ENCODE assay signal across 8 cellular contexts in the genomic region with DNA sequence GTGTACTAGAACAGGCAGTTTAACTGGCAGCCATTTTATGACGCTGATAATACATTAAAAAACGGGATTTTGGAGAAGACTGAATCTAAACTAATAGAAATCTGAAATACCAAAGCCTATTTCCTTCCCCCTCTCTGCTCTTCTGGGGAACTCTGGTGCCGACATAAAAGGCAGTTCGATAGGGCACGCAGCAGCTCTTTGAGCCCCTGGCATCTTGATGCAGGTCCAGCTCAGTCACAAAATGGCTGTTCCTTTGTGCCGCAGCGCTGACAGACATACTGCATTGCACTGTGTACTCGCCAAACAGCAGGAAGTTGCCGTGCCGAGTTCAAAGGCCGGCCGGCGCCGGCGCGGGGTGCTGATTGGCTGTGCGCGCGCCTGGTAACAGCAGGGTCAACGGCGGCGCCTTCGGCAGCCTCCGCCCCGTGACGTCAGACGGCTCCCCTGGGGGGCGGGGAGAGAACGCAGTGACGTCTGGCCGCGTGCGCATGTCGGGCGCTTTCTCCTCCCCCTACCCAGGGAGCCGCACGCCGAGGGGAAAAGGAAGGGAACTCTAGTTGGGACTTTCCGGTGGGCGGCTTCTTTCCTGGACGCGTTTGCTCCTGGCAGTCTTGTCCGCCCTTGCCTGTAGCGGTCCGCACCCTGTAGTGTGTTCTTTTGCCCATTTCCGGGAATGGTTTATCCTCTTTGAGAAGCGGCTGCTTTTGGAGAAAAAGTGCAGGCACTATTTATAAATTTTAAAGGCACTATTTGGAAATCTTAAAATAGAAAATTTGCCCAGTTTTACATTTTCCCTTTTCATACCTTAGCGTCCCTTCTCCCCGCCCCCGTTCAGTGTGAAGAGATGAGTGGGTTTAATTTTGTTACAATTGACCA. TPM values are rescaled to one million over a fixed set of nuclear protein-coding genes. Genes with fewer than 3 reads are reported as not detected.
DNase-seq lines count a peak whose midpoint lies in the region; ATAC-seq and TF ChIP-seq lines count a peak whose summit lies in the region.

No MANE protein-coding gene starts in this region.

- peak; percentile 83 for ATAC-seq in RWPE2 (ENCODE audit: low read depth)
- ATAC-seq in natural killer cell treated with Interleukin-12 subunit alpha and Interleukin-12 subunit beta and Interleukin-15 and Interleukin-18, amount 100 ng/mL, for 72 hours = peak; percentile 95 to 96

- H3K27me3 ChIP-seq in H7 (ENCODE audit: control insufficient read depth, insufficient read depth, low read length) (no peaks in the 10 kb centered on the region), Loucy (ENCODE audit: insufficient read depth, low read length, poor library complexity, severe bottlenecking) (peaks cover 6% of the 10 kb centered on the region), RWPE2 (ENCODE audit: insufficient read depth, poor library complexity, severe bottlenecking) (no peaks in the 10 kb centered on the region)

- peak overlapping the region; percentile 95 for H3K4me3 Mint-ChIP-seq in natural killer cell treated with Interleukin-12 subunit alpha and Interleukin-12 subunit beta and Interleukin-15 and Interleukin-18, amount 100 ng/mL, for 72 hours

- H3K4me3 ChIP-seq in H7 (ENCODE audit: insufficient read depth, low read depth, low read length) (peak overlapping the region; percentile 57), Loucy (ENCODE audit: low read length, poor library complexity, severe bottlenecking) (peak overlapping the region; percentile 92), RWPE2 (ENCODE audit: severe bottlenecking) (peak overlapping the region; percentile 73), fibroblast of pulmonary artery (replicated peaks; ENCODE audit: low read depth, low read length) (peak overlapping the region; percentile 82)

- peaks cover 34% of the 10 kb centered on the region for H3K36me3 Mint-ChIP-seq in natural killer cell treated with Interleukin-12 subunit alpha and Interleukin-12 subunit beta and Interleukin-15 and Interleukin-18, amount 100 ng/mL, for 72 hours

- no peaks in the 10 kb centered on the region for H3K27me3 Mint-ChIP-seq in natural killer cell treated with Interleukin-12 subunit alpha and Interleukin-12 subunit beta and Interleukin-15 and Interleukin-18, amount 100 ng/mL, for 72 hours

- peaks cover under 1% of the 10 kb centered on the region for H3K9me3 Mint-ChIP-seq in natural killer cell treated with Interleukin-12 subunit alpha and Interleukin-12 subunit beta and Interleukin-15 and Interleukin-18, amount 100 ng/mL, for 72 hours

- H3K9me3 ChIP-seq in Loucy (ENCODE audit: insufficient read depth, low read depth, low read length) (no peaks in the 10 kb centered on the region), RWPE2 (ENCODE audit: severe bottlenecking) (no peaks in the 10 kb centered on the region)

- H3K4me1 Mint-ChIP-seq in natural killer cell treated with Interleukin-12 subunit alpha and Interleukin-12 subunit beta and Interleukin-15 and Interleukin-18, amount 100 ng/mL, for 72 hours (ENCODE audit: low read depth in 2 of 2) = peaks cover 59 to 72% of the 10 kb centered on the region in 2 donors

- H3K27ac ChIP-seq in RWPE2 (ENCODE audit: poor library complexity, severe bottlenecking) = peak overlapping the region; percentile 91

- peaks cover 8% of the 10 kb centered on the region for H3F3A ChIP-seq in Loucy (ENCODE audit: low read depth)

- H3K4me1 ChIP-seq in Loucy (ENCODE audit: insufficient read depth, low read length, poor library complexity, severe bottlenecking) (peaks cover 56% of the 10 kb centered on the region), RWPE2 (ENCODE audit: insufficient read depth, poor library complexity, severe bottlenecking) (peaks cover 43% of the 10 kb centered on the region)

- peak overlapping the region; percentile 99 for H3K9ac ChIP-seq in Loucy (ENCODE audit: low read depth, low read length, poor library complexity, severe bottlenecking)

- H2AFZ ChIP-seq in Loucy (ENCODE audit: low read length) = no peak overlapping the region

- TF ChIP-seq CTCF in Loucy (conservative IDR thresholded peaks at IDR 0.05; ENCODE audit: low read length) (no peak), RWPE2 (IDR thresholded peaks at IDR 0.05; ENCODE audit: poor library complexity, severe bottlenecking) (no peak), fibroblast of pulmonary artery (IDR thresholded peaks at IDR 0.05; ENCODE audit: low read length, missing control alignments) (no peak)

- peak overlapping the region; percentile 99 to 100 for H3K27ac Mint-ChIP-seq in natural killer cell treated with Interleukin-12 subunit alpha and Interleukin-12 subunit beta and Interleukin-15 and Interleukin-18, amount 100 ng/mL, for 72 hours

- DNase-seq in ELR (ENCODE audit: low read depth) (peak; percentile 98), H7 (peak; percentile 94), RWPE2 (ENCODE audit: low spot score) (peak; percentile 99), fibroblast of pulmonary artery (ENCODE audit: low read depth) (peak; percentile 98)
- DNase-seq in activated effector memory CD4-positive, alpha-beta T cell treated with Interleukin-2 at 50 U/mL for 16 hours = peak; percentile 98
- DNase-seq in natural killer cell treated with Interleukin-12 subunit alpha and Interleukin-12 subunit beta and Interleukin-15 and Interleukin-18, amount 100 ng/mL, for 72 hours (ENCODE audit: low spot score) = peak; percentile 99
- peak; percentile 96 for DNase-seq in stimulated activated naive CD4-positive, alpha-beta T cell treated with Interleukin-2 at 50 U/mL for 16 hours (lab: John Stamatoyannopoulos, UW)

- no peaks in the 10 kb centered on the region for H3K9me2 ChIP-seq in Loucy (replicated peaks; ENCODE audit: low read depth, low read length)

- H3K36me3 ChIP-seq in H7 (replicated peaks; ENCODE audit: control insufficient read depth, insufficient read depth, low read length) (no peaks in the 10 kb centered on the region), Loucy (ENCODE audit: insufficient read depth, low read length) (peaks cover 21% of the 10 kb centered on the region), RWPE2 (ENCODE audit: low read depth) (peaks cover 72% of the 10 kb centered on the region)

- peaks cover 77% of the 10 kb centered on the region for H4K20me1 ChIP-seq in Loucy (ENCODE audit: insufficient read depth, low read length, poor library complexity, severe bottlenecking)

- peaks cover 94% of the 10 kb centered on the region for H3K79me2 ChIP-seq in Loucy (ENCODE audit: insufficient read depth, low read length)

- H3K4me2 ChIP-seq in Loucy (ENCODE audit: low read depth, low read length, poor library complexity, severe bottlenecking) = peak overlapping the region; percentile 95

RNA-seq across cellular contexts. Expression of a gene that starts 4.1 kb away (rescaled TPM):
- total RNA-seq in H7 (2014; rRNA removed; shearing (Covaris generic)) = 29.7 and 35.5 TPM in 2 replicates
- total RNA-seq in natural killer cell treated with Interleukin-12 subunit alpha and Interleukin-12 subunit beta and Interleukin-15 and Interleukin-18, amount 100 ng/mL, for 72 hours = 100 to 1,000 TPM; 177 to 180 TPM

Comparison
In these comparisons a context has a peak if more than half of its experiments do, and no peak if none do; other contexts are left out.
1. Peak in every context shown above with its lines: DNase-seq, ATAC-seq, H3K4me3 ChIP-seq and H3K27ac ChIP-seq.